ENCODE assay signal across 1 cellular context in genomic region chr11:14687943-14688627, GRCh38.
TF ChIP-seq lines count a peak whose summit lies in the region.

No MANE protein-coding gene starts in this region.

TF ChIP-seq in HepG2, 621 proteins besides CTCF, POLR2A, EP300 and RAD21 (continued from another document and continues in another):
- no peak for TF ChIP-seq ZNF674 (CRISPR knock-in tag; IDR thresholded peaks at IDR 0.05; ENCODE audit: low read depth)
- no peak for TF ChIP-seq REST (IDR thresholded peaks at IDR 0.05; ENCODE audit: borderline replicate concordance in 1 of 2, low read depth in 1 of 2, low read length in 2 of 2)
- peak; percentile 62; the same call in 1 of the 2 replicates for TF ChIP-seq HOMEZ (CRISPR knock-in tag; IDR thresholded peaks at IDR 0.05; ENCODE audit: low read depth)
- TF ChIP-seq ZBTB38 (CRISPR knock-in tag; IDR thresholded peaks at IDR 0.05) = no peak
- 0 out of 2 replicates have a peak, but pooled peaks have one; percentile 57 for TF ChIP-seq FOXP1 (IDR thresholded peaks at IDR 0.05)
- peak; percentile 97 for TF ChIP-seq FOXP1 (CRISPR knock-in tag; IDR thresholded peaks at IDR 0.05)
- TF ChIP-seq ZNF33A (CRISPR knock-in tag; IDR thresholded peaks at IDR 0.05; ENCODE audit: borderline replicate concordance) = no peak
- no peak for TF ChIP-seq ZNF775 (CRISPR knock-in tag; IDR thresholded peaks at IDR 0.05; ENCODE audit: borderline replicate concordance)
- TF ChIP-seq U2AF2 (IDR thresholded peaks at IDR 0.05; ENCODE audit: low read depth, low read length) = no peak
- TF ChIP-seq CSRNP1 (CRISPR knock-in tag; IDR thresholded peaks at IDR 0.05) = no peak
- peak; percentile 90 to 91 for TF ChIP-seq MAFK (conservative IDR thresholded peaks at IDR 0.05 in 1 of 2, IDR thresholded peaks at IDR 0.05 in 1 of 2; ENCODE audit: low read length in 2 of 2)
- TF ChIP-seq NKX3-1 (CRISPR knock-in tag; IDR thresholded peaks at IDR 0.05) = no peak
- no peak for TF ChIP-seq SRF (IDR thresholded peaks at IDR 0.05; ENCODE audit: low read depth, low read length)
- peak; percentile 94 for TF ChIP-seq ZNF7 (CRISPR knock-in tag; IDR thresholded peaks at IDR 0.05)
- TF ChIP-seq ZBTB1 (CRISPR knock-in tag; IDR thresholded peaks at IDR 0.05; ENCODE audit: borderline replicate concordance) = no peak
- no peak for TF ChIP-seq TFDP1 (CRISPR knock-in tag; IDR thresholded peaks at IDR 0.05; ENCODE audit: borderline replicate concordance)
- no peak for TF ChIP-seq ZNF891 (CRISPR knock-in tag; IDR thresholded peaks at IDR 0.05)
- no peak for TF ChIP-seq SETDB1 (CRISPR knock-in tag; IDR thresholded peaks at IDR 0.05; ENCODE audit: borderline replicate concordance)
- no peak for TF ChIP-seq HOXA3 (CRISPR knock-in tag; IDR thresholded peaks at IDR 0.05)
- TF ChIP-seq FOXA1 (IDR thresholded peaks at IDR 0.05) = peak; percentile 70
- peak; percentile 60 for TF ChIP-seq FOXA1 (CRISPR knock-in tag; IDR thresholded peaks at IDR 0.05)
- TF ChIP-seq TFE3 (CRISPR knock-in tag; IDR thresholded peaks at IDR 0.05) = no peak
- no peak for TF ChIP-seq ZNF614 (CRISPR knock-in tag; IDR thresholded peaks at IDR 0.05; ENCODE audit: borderline replicate concordance)
- no peak for TF ChIP-seq EZH2 (conservative IDR thresholded peaks at IDR 0.05; ENCODE audit: low read depth, low read length)
- no peak for TF ChIP-seq GABPA (IDR thresholded peaks at IDR 0.05; ENCODE audit: low read depth, low read length)
- TF ChIP-seq GABPA (CRISPR knock-in tag; IDR thresholded peaks at IDR 0.05; ENCODE audit: low read depth) = no peak
- TF ChIP-seq LRRFIP1 (CRISPR knock-in tag; conservative IDR thresholded peaks at IDR 0.05) = no peak
- no peak for TF ChIP-seq ZNF124 (CRISPR knock-in tag; IDR thresholded peaks at IDR 0.05)
- no peak for TF ChIP-seq SP1 (IDR thresholded peaks at IDR 0.05)
- TF ChIP-seq SP1 (CRISPR knock-in tag; IDR thresholded peaks at IDR 0.05) = no peak
- TF ChIP-seq BCL6 (CRISPR knock-in tag; IDR thresholded peaks at IDR 0.05) = peak; percentile 53; the same call in 1 of the 2 replicates
- peak; percentile 92 for TF ChIP-seq MAFF (IDR thresholded peaks at IDR 0.05; ENCODE audit: low read depth, low read length)
- no peak for TF ChIP-seq ZNF446 (CRISPR knock-in tag; IDR thresholded peaks at IDR 0.05)
- TF ChIP-seq CREM (IDR thresholded peaks at IDR 0.05) = 0 out of 2 replicates have a peak, but pooled peaks have one; percentile 28
- TF ChIP-seq CREM (CRISPR knock-in tag; IDR thresholded peaks at IDR 0.05) = no peak
- no peak for TF ChIP-seq AFF4 (CRISPR knock-in tag; IDR thresholded peaks at IDR 0.05)
- no peak for TF ChIP-seq XBP1 (CRISPR knock-in tag; IDR thresholded peaks at IDR 0.05)
- no peak for TF ChIP-seq SMARCC2 (IDR thresholded peaks at IDR 0.05)
- TF ChIP-seq NR1H2 (CRISPR knock-in tag; IDR thresholded peaks at IDR 0.05; ENCODE audit: borderline replicate concordance, low read depth) = no peak
- no peak for TF ChIP-seq ZNF281 (CRISPR knock-in tag; IDR thresholded peaks at IDR 0.05; ENCODE audit: borderline replicate concordance)
- TF ChIP-seq ELF3 (CRISPR knock-in tag; IDR thresholded peaks at IDR 0.05) = 0 out of 2 replicates have a peak, but pooled peaks have one; percentile 20
- TF ChIP-seq BHLHE40 (IDR thresholded peaks at IDR 0.05; ENCODE audit: low read length) = no peak
- no peak for TF ChIP-seq DMAP1 (CRISPR knock-in tag; IDR thresholded peaks at IDR 0.05)
- no peak; the same call in 1 of the 2 replicates for TF ChIP-seq ZNF331 (CRISPR knock-in tag; IDR thresholded peaks at IDR 0.05)
- TF ChIP-seq REL (CRISPR knock-in tag; conservative IDR thresholded peaks at IDR 0.05) = no peak
- TF ChIP-seq ZNF510 (CRISPR knock-in tag; IDR thresholded peaks at IDR 0.05; ENCODE audit: low read depth) = no peak
- TF ChIP-seq SOX13 (IDR thresholded peaks at IDR 0.05) = no peak
- TF ChIP-seq SOX13 (CRISPR knock-in tag; conservative IDR thresholded peaks at IDR 0.05 in 1 of 2, IDR thresholded peaks at IDR 0.05 in 1 of 2) = peak in 1 of 2 experiments; percentile 80; a peak in 2 of 4 replicates
